29 cellular contexts compared by ENCODE assay signal in genomic region chrX:10518073-10518472, GRCh38.
DNase-seq lines count a peak whose midpoint lies in the region; ATAC-seq and TF ChIP-seq lines count a peak whose summit lies in the region.
"Had no signal": no experiment of that assay in that cellular context is flagged by ENCODE, and none has a peak within 500 bp of the region (broad histone marks: within the 10 kb centered on the region; RNA-seq: fewer than 3 reads in every experiment).

No MANE protein-coding gene starts in this region.

- no peak overlapping the region for H3K9ac ChIP-seq in liver (ENCODE audit: low read depth in 1 of 2, low read length in 2 of 2)
- H3K9ac ChIP-seq: KMS-11 had no signal

- H3K27ac ChIP-seq in left ventricle myocardium inferior (replicated peaks): peak overlapping the region; percentile 42
- H3K27ac ChIP-seq in liver (ENCODE audit: low read depth in 1 of 2, low read length in 2 of 2): peak overlapping the region in 1 of 2 donors; percentile 25
- H3K27ac ChIP-seq: KMS-11, RWPE1, SK-N-MC had no signal

- ATAC-seq in Right ventricle myocardium superior (ENCODE audit: poor library complexity): no peak
- ATAC-seq in sciatic nerve: peak; percentile 77
- ATAC-seq: GM12878 had no signal

- H3K36me3 Mint-ChIP-seq in endothelial cell (ENCODE audit: low read depth, unreplicated experiment): peaks cover 8% of the 10 kb centered on the region
- H3K36me3 Mint-ChIP-seq in immature natural killer cell: no peaks in the 10 kb centered on the region
- no peaks in the 10 kb centered on the region for H3K36me3 Mint-ChIP-seq in glutamatergic neuron (ENCODE audit: unreplicated experiment)
- H3K36me3 Mint-ChIP-seq: CD14-positive monocyte; CD8-positive, alpha-beta memory T cell; IgD-negative memory B cell had no signal

- H3K9me3 Mint-ChIP-seq in endothelial cell (ENCODE audit: unreplicated experiment): no peaks in the 10 kb centered on the region
- peaks cover 0 to 6% (median 0%) of the 10 kb centered on the region in 6 donors for H3K9me3 Mint-ChIP-seq in immature natural killer cell
- no peaks in the 10 kb centered on the region for H3K9me3 Mint-ChIP-seq in glutamatergic neuron (ENCODE audit: unreplicated experiment)

- 35% methylated on average over 2 of the region's 2 CpGs for WGBS in liver

- H3K4me3 ChIP-seq in left ventricle myocardium inferior (no peak overlapping the region), liver (ENCODE audit: low read depth in 1 of 3, low read length in 3 of 3) (no peak overlapping the region)
- H3K4me3 ChIP-seq: GM12878, HAP-1, SK-N-MC had no signal

- H3K4me3 Mint-ChIP-seq in endothelial cell (ENCODE audit: unreplicated experiment) (no peak overlapping the region), immature natural killer cell (no peak overlapping the region), glutamatergic neuron (ENCODE audit: unreplicated experiment) (no peak overlapping the region)
- H3K4me3 Mint-ChIP-seq: B cell; CD14-positive monocyte; CD8-positive, alpha-beta memory T cell; IgD-negative memory B cell had no signal

- H3K27me3 Mint-ChIP-seq in endothelial cell (ENCODE audit: unreplicated experiment) (peaks cover 2% of the 10 kb centered on the region), immature natural killer cell (ENCODE audit: low read depth in 3 of 3) (peaks cover 0 to 3% (median 0%) of the 10 kb centered on the region in 3 donors), glutamatergic neuron (ENCODE audit: unreplicated experiment) (no peaks in the 10 kb centered on the region)
- H3K27me3 Mint-ChIP-seq: B cell, IgD-negative memory B cell had no signal

- H3K36me3 ChIP-seq in left ventricle myocardium inferior: no peaks in the 10 kb centered on the region
- H3K36me3 ChIP-seq in liver (ENCODE audit: control insufficient read depth in 4 of 4, insufficient read depth in 3 of 4, low read depth in 1 of 4, low read length in 3 of 4): no peaks in the 10 kb centered on the region
- H3K36me3 ChIP-seq: HAP-1 had no signal

- H3K27me3 ChIP-seq in left ventricle myocardium inferior (ENCODE audit: low read depth) (no peaks in the 10 kb centered on the region), liver (ENCODE audit: control insufficient read depth in 4 of 4, insufficient read depth in 4 of 4, low read length in 3 of 4) (no peaks in the 10 kb centered on the region)

- peak overlapping the region; percentile 97 for H3K27ac Mint-ChIP-seq in endothelial cell (ENCODE audit: unreplicated experiment)
- no peak overlapping the region for H3K27ac Mint-ChIP-seq in immature natural killer cell
- no peak overlapping the region for H3K27ac Mint-ChIP-seq in glutamatergic neuron (ENCODE audit: unreplicated experiment)
- H3K27ac Mint-ChIP-seq: B cell; CD14-positive monocyte; CD8-positive, alpha-beta memory T cell had no signal

- DNase-seq in left ventricle myocardium inferior (no peak), Right ventricle myocardium superior (no peak), endothelial cell (ENCODE audit: low spot score) (no peak), sciatic nerve (ENCODE audit: low spot score) (no peak), immature natural killer cell (no peak), Ammon's horn (ENCODE audit: low spot score) (no peak), glutamatergic neuron (no peak)
- DNase-seq: CD8-positive, alpha-beta memory T cell; DMS 273 treated with DMSO at 0.1 percent for 48 hours; DMS79; EL; GDM1; GOT3; MM.1S; NCI-H1417; NCI-H1694; NCI-H2029 treated with DMSO at 0.1 percent for 48 hours; NCI-H2227 treated with DMSO at 0.1 percent for 48 hours; NCI-H526 treated with DMSO at 0.1 percent for 48 hours; SIG-M5 had no signal

- H3K9me3 ChIP-seq in left ventricle myocardium inferior (replicated peaks) (no peaks in the 10 kb centered on the region), liver (ENCODE audit: control insufficient read depth in 4 of 4, low read length in 3 of 4) (no peaks in the 10 kb centered on the region)
- H3K9me3 ChIP-seq: HAP-1 had no signal

- TF ChIP-seq RAD21 in liver (IDR thresholded peaks at IDR 0.05): no peak

- H3K4me1 Mint-ChIP-seq in endothelial cell (ENCODE audit: unreplicated experiment): peaks cover 27% of the 10 kb centered on the region
- H3K4me1 Mint-ChIP-seq in immature natural killer cell: no peaks in the 10 kb centered on the region
- peaks cover 4% of the 10 kb centered on the region for H3K4me1 Mint-ChIP-seq in glutamatergic neuron (ENCODE audit: low read depth, unreplicated experiment)
- H3K4me1 Mint-ChIP-seq: B cell; CD14-positive monocyte; CD8-positive, alpha-beta memory T cell; IgD-negative memory B cell had no signal

- peaks cover 21% of the 10 kb centered on the region for H3K4me1 ChIP-seq in left ventricle myocardium inferior
- peaks cover 0 to 11% (median 3%) of the 10 kb centered on the region in 4 donors for H3K4me1 ChIP-seq in liver (ENCODE audit: control insufficient read depth in 4 of 4, insufficient read depth in 4 of 4, low read length in 3 of 4)

- TF ChIP-seq CTCF in left ventricle myocardium inferior (IDR thresholded peaks at IDR 0.05; ENCODE audit: borderline replicate concordance): no peak
- TF ChIP-seq CTCF in endothelial cell (IDR thresholded peaks at IDR 0.05; ENCODE audit: unreplicated experiment): no peak
- TF ChIP-seq CTCF in liver (IDR thresholded peaks at IDR 0.05; ENCODE audit: low read depth, low read length, missing input control): no peak
- TF ChIP-seq CTCF in glutamatergic neuron (IDR thresholded peaks at IDR 0.05; ENCODE audit: partially characterized antibody, unreplicated experiment): no peak

- intact Hi-C loops in left ventricle myocardium inferior (cut with micrococcal nuclease): no loop called here
- intact Hi-C loops in Right ventricle myocardium superior (cut with DNase I): no loop called here
- intact Hi-C loops in sciatic nerve (cut with DNase I): no loop called here

TF ChIP-seq in liver, 16 proteins besides CTCF, POLR2A, EP300 and RAD21:
- TF ChIP-seq ATF3 (IDR thresholded peaks at IDR 0.05): no peak
- TF ChIP-seq HNF4A (conservative IDR thresholded peaks at IDR 0.05): peak; percentile 38 to 46
- TF ChIP-seq FOXA2 (IDR thresholded peaks at IDR 0.05): no peak
- TF ChIP-seq GABPA (IDR thresholded peaks at IDR 0.05 in 1 of 2, conservative IDR thresholded peaks at IDR 0.05 in 1 of 2): no peak
- no peak for TF ChIP-seq JUND (IDR thresholded peaks at IDR 0.05)
- no peak for TF ChIP-seq TAF1 (conservative IDR thresholded peaks at IDR 0.05)
